Comparison of ENCODE assay signal across 8 cellular contexts in genomic region chr19:45179063-45179847, GRCh38. TPM values are rescaled to one million over a fixed set of nuclear protein-coding genes. Genes with fewer than 3 reads are reported as not detected.
DNase-seq lines count a peak whose midpoint lies in the region; ATAC-seq and TF ChIP-seq lines count a peak whose summit lies in the region.

No MANE protein-coding gene starts in this region.

- peak overlapping the region; percentile 97 for H3K27ac Mint-ChIP-seq in T-helper 1 cell treated with Interleukin-12 subunit alpha and Interleukin-12 subunit beta and Interleukin-4 antibody, amounts not matched to agents 30 μg/mL and 1 μg/mL, for 36 hours

- peaks cover 11% of the 10 kb centered on the region for H3K36me3 Mint-ChIP-seq in T-helper 1 cell treated with Interleukin-12 subunit alpha and Interleukin-12 subunit beta and Interleukin-4 antibody, amounts not matched to agents 30 μg/mL and 1 μg/mL, for 36 hours (ENCODE audit: low read depth)

- H3K27me3 ChIP-seq in lung (ENCODE audit: control insufficient read depth, insufficient read depth) = no peaks in the 10 kb centered on the region

- no peak for ATAC-seq in lung (ENCODE audit: insufficient read depth, low FRiP score)
- ATAC-seq in GM19035 (IDR thresholded peaks at IDR 0.05; ENCODE audit: unreplicated experiment) = no peak
- no peak for ATAC-seq in HG03571 (IDR thresholded peaks at IDR 0.05; ENCODE audit: unreplicated experiment)

- peaks cover 0 to 3% of the 10 kb centered on the region in 2 donors for H3K36me3 ChIP-seq in lung (ENCODE audit: control insufficient read depth in 2 of 2, insufficient read depth in 2 of 2, low read length in 2 of 2)

- WGBS in lung, 2 donors = 1 to 2% methylated on average over 52 to 92 of the region's 92 CpGs

- H3K27ac ChIP-seq in lung (ENCODE audit: low read depth in 1 of 2, low read length in 1 of 2) = peak overlapping the region; percentile 83 to 94
- peak overlapping the region; percentile 75 for H3K27ac ChIP-seq in substantia nigra (ENCODE audit: low read depth, low read length, poor library complexity, severe bottlenecking)

- H3K4me1 ChIP-seq in lung (ENCODE audit: control insufficient read depth in 2 of 2, insufficient read depth in 2 of 2, low read length in 2 of 2) = peaks cover 0 to 17% of the 10 kb centered on the region in 2 donors

- H3K9me3 Mint-ChIP-seq in T-helper 1 cell treated with Interleukin-12 subunit alpha and Interleukin-12 subunit beta and Interleukin-4 antibody, amounts not matched to agents 30 μg/mL and 1 μg/mL, for 36 hours = no peaks in the 10 kb centered on the region

- no peaks in the 10 kb centered on the region for H3K27me3 Mint-ChIP-seq in T-helper 1 cell treated with Interleukin-12 subunit alpha and Interleukin-12 subunit beta and Interleukin-4 antibody, amounts not matched to agents 30 μg/mL and 1 μg/mL, for 36 hours (ENCODE audit: low read depth)

- DNase-seq in NCI-H748 (lab: John Stamatoyannopoulos, UW; ENCODE audit: unreplicated experiment) (peak; percentile 68), NCI-H748 treated with DMSO at 0.1 percent for 48 hours (lab: John Stamatoyannopoulos, UW) (no peak), choroid plexus epithelial cell (ENCODE audit: low read depth) (peak; percentile 33), lung (ENCODE audit: low spot score) (peak; percentile 37), substantia nigra (lab: John Stamatoyannopoulos, UW) (peak in 10 of 49 donors; percentile 15 to 77 (median 33))

- TF ChIP-seq CTCF in choroid plexus epithelial cell (conservative IDR thresholded peaks at IDR 0.05; ENCODE audit: low read depth, low read length) (no peak), lung (IDR thresholded peaks at IDR 0.05; ENCODE audit: control extremely low read depth, extremely low read depth) (no peak)

- peak overlapping the region; percentile 99 for H3K4me3 ChIP-seq in choroid plexus epithelial cell (ENCODE audit: low read depth, low read length)
- H3K4me3 ChIP-seq in lung = peak overlapping the region; percentile 72

- H3K4me3 Mint-ChIP-seq in T-helper 1 cell treated with Interleukin-12 subunit alpha and Interleukin-12 subunit beta and Interleukin-4 antibody, amounts not matched to agents 30 μg/mL and 1 μg/mL, for 36 hours = peak overlapping the region; percentile 92

- H3K4me1 Mint-ChIP-seq in T-helper 1 cell treated with Interleukin-12 subunit alpha and Interleukin-12 subunit beta and Interleukin-4 antibody, amounts not matched to agents 30 μg/mL and 1 μg/mL, for 36 hours (ENCODE audit: low read depth) = peaks cover 22% of the 10 kb centered on the region

- H3K9me3 ChIP-seq in lung (ENCODE audit: control insufficient read depth in 2 of 2, insufficient read depth in 1 of 2, low read length in 1 of 2) = no peaks in the 10 kb centered on the region

RNA-seq across cellular contexts. Expression of gene BLOC1S3, which starts 0.7 kb away (rescaled TPM):
- 10 to 100 TPM in 1 of 2 donors, 1 to 10 TPM in 1; 7.5 to 17.3 TPM for total RNA-seq in lung
- 1 to 10 TPM; 4.2 to 8.7 TPM for polyA plus RNA-seq in lung

RNA-seq across cellular contexts. Expression of gene TRAPPC6A, which starts 1.2 kb away (rescaled TPM):
- 10 to 100 TPM; 14.0 to 20.5 TPM for total RNA-seq in lung
- polyA plus RNA-seq in lung = 10 to 100 TPM; 32.0 to 38.4 TPM

RNA-seq across cellular contexts. Expression of gene NKPD1, which starts 18.5 kb away (rescaled TPM):
- under 1 TPM in 1 of 2 donors, not detected in 1; 0.06 TPM for total RNA-seq in lung
- polyA plus RNA-seq in lung = under 1 TPM; 0.07 to 0.08 TPM
